9 cellular contexts compared by ENCODE assay signal in genomic region chr1:24503870-24504523, GRCh38. TPM values are rescaled to one million over a fixed set of nuclear protein-coding genes. Genes with fewer than 3 reads are reported as not detected.
DNase-seq lines count a peak whose midpoint lies in the region; ATAC-seq, FAIRE-seq and TF ChIP-seq lines count a peak whose summit lies in the region.
"Had no signal": no experiment of that assay in that cellular context is flagged by ENCODE, and none has a peak within 500 bp of the region (broad histone marks: within the 10 kb centered on the region; RNA-seq: fewer than 3 reads in every experiment).

No MANE protein-coding gene starts in this region.

- intact Hi-C loops in transverse colon (cut with DNase I; ENCODE audit: low total_unique reads) (no loop called here), sciatic nerve (cut with DNase I) (no loop called here)

- no peaks in the 10 kb centered on the region for H3K27me3 ChIP-seq in transverse colon

- H3K36me3 ChIP-seq in transverse colon = no peaks in the 10 kb centered on the region

- H3K4me1 ChIP-seq in transverse colon = peaks cover 0 to 16% (median 7%) of the 10 kb centered on the region in 4 donors

- H3K4me3 ChIP-seq in transverse colon = peak overlapping the region in 2 of 4 donors; percentile 60 to 71

- TF ChIP-seq EP300 in transverse colon (IDR thresholded peaks at IDR 0.05; ENCODE audit: low read depth) = no peak

- no peak for ATAC-seq in sciatic nerve

- peak overlapping the region; percentile 98 for H3K4me3 Mint-ChIP-seq in activated naive CD8-positive, alpha-beta T cell treated with anti-CD3 and anti-CD28 coated beads for 36 hours

- FAIRE-seq in GM19239 (lab: Jason Lieb, UNC) = no peak

- peak overlapping the region in 3 of 4 donors; percentile 91 to 93 (median 92) for H3K27ac ChIP-seq in transverse colon

- DNase-seq in activated naive CD4-positive, alpha-beta T cell treated with Interleukin-2 at 50 U/mL for 16 hours = peak; percentile 34
- no peak for DNase-seq in activated naive CD4-positive, alpha-beta T cell (lab: John Stamatoyannopoulos, UW)
- DNase-seq in activated naive CD8-positive, alpha-beta T cell treated with anti-CD3 and anti-CD28 coated beads for 36 hours = no peak
- DNase-seq in medulla oblongata (ENCODE audit: extremely low spot score) = peak; percentile 22
- no peak for DNase-seq in transverse colon
- no peak for DNase-seq in sciatic nerve (ENCODE audit: low spot score)
- DNase-seq in GM19239 (ENCODE audit: insufficient read length, low spot score) = no peak
- DNase-seq in HK-2 (ENCODE audit: unreplicated experiment) = no peak
- DNase-seq: NCI-H226 had no signal

- H3K27me3 Mint-ChIP-seq in activated naive CD8-positive, alpha-beta T cell treated with anti-CD3 and anti-CD28 coated beads for 36 hours = no peaks in the 10 kb centered on the region

- WGBS in transverse colon (ENCODE audit: low coverage in 1 of 2), 2 donors = 50 to 82% methylated on average over 3 to 7 of the region's 7 CpGs

- H3K9me3 ChIP-seq in transverse colon = no peaks in the 10 kb centered on the region

- peaks cover 66% of the 10 kb centered on the region for H3K4me1 Mint-ChIP-seq in activated naive CD8-positive, alpha-beta T cell treated with anti-CD3 and anti-CD28 coated beads for 36 hours

- in situ Hi-C loops in transverse colon (cut with MboI; ENCODE audit: low pct_ligation_motif_present in 1 of 4, low pct_unique_long_range_greater_than_20kb in 1 of 4, low sequenced_read_pairs in 3 of 4) = no loop called here

- H3K9me3 Mint-ChIP-seq in activated naive CD8-positive, alpha-beta T cell treated with anti-CD3 and anti-CD28 coated beads for 36 hours = no peaks in the 10 kb centered on the region

- H3K27ac Mint-ChIP-seq in activated naive CD8-positive, alpha-beta T cell treated with anti-CD3 and anti-CD28 coated beads for 36 hours = peak overlapping the region; percentile 92

- no peak for TF ChIP-seq CTCF in transverse colon (IDR thresholded peaks at IDR 0.05)

- peaks cover 38% of the 10 kb centered on the region for H3K36me3 Mint-ChIP-seq in activated naive CD8-positive, alpha-beta T cell treated with anti-CD3 and anti-CD28 coated beads for 36 hours

- no peak for TF ChIP-seq POLR2A in transverse colon (IDR thresholded peaks at IDR 0.05)

RNA-seq across cellular contexts. Expression of gene RCAN3, which starts 1.4 kb away (rescaled TPM):
- total RNA-seq in activated naive CD8-positive, alpha-beta T cell treated with anti-CD3 and anti-CD28 coated beads for 36 hours = 10 to 100 TPM; 67.2 to 67.7 TPM
- total RNA-seq in transverse colon (10 to 100 TPM in 2 of 4 donors, 1 to 10 TPM in 2; 6.4 to 17.5 (median 11.3) TPM), sciatic nerve (14.0 TPM)

RNA-seq across cellular contexts. Expression of gene NCMAP, which starts 51.9 kb away (rescaled TPM):
- total RNA-seq in activated naive CD8-positive, alpha-beta T cell treated with anti-CD3 and anti-CD28 coated beads for 36 hours = under 1 TPM; 0.16 to 0.21 TPM
- total RNA-seq in transverse colon (1 to 10 TPM in 2 of 4 donors, under 1 TPM in 1, not detected in 1; 0.37 to 2.2 (median 1.4) TPM), sciatic nerve (226 TPM)

Comparison
In these comparisons a context has a peak if more than half of its experiments do, and no peak if none do; other contexts are left out.
1. DNase-seq: peak in activated naive CD4-positive, alpha-beta T cell treated with Interleukin-2 at 50 U/mL for 16 hours (single experiment) and medulla oblongata (single experiment); none in activated naive CD4-positive, alpha-beta T cell (0 of 4), activated naive CD8-positive, alpha-beta T cell treated with anti-CD3 and anti-CD28 coated beads for 36 hours (single experiment), transverse colon (single experiment), sciatic nerve (single experiment), GM19239 (single experiment) and HK-2 (single experiment).
2. RNA of gene NCMAP, which starts 51.9 kb away (total RNA-seq): 226 TPM in sciatic nerve (single experiment); 0.37 to 2.2 TPM in transverse colon and 0.16 to 0.21 TPM in activated naive CD8-positive, alpha-beta T cell treated with anti-CD3 and anti-CD28 coated beads for 36 hours; every median in the first group is over 10 times any median in the second.